1 cellular context compared by ENCODE assay signal in genomic region chr1:1435094-1435903, GRCh38.
TF ChIP-seq lines count a peak whose summit lies in the region.

Gene VWA1, plus strand, starts transcription at chr1:1435690. Its CDS starts 59 bp downstream, at chr1:1435749.

TF ChIP-seq in HepG2, 621 proteins besides CTCF, POLR2A, EP300 and RAD21 (continued from another document and continues in another):
- TF ChIP-seq ZNF609 (CRISPR knock-in tag; IDR thresholded peaks at IDR 0.05; ENCODE audit: borderline replicate concordance) (no peak), ZNF24 (IDR thresholded peaks at IDR 0.05) (no peak), NR0B2 (CRISPR knock-in tag; IDR thresholded peaks at IDR 0.05) (no peak; the same call in 1 of the 2 replicates), THAP7 (CRISPR knock-in tag; IDR thresholded peaks at IDR 0.05) (no peak), ZNF430 (CRISPR knock-in tag; IDR thresholded peaks at IDR 0.05) (no peak), U2AF1 (optimal IDR thresholded peaks at IDR 0.05; ENCODE audit: low read depth, low read length) (no peak), KLF13 (CRISPR knock-in tag; IDR thresholded peaks at IDR 0.05) (no peak), TBX3 (IDR thresholded peaks at IDR 0.05; ENCODE audit: borderline replicate concordance) (no peak), NRL (CRISPR knock-in tag; IDR thresholded peaks at IDR 0.05; ENCODE audit: borderline replicate concordance) (no peak; the same call in 1 of the 2 replicates), SUZ12 (IDR thresholded peaks at IDR 0.05; ENCODE audit: low read depth, low read length) (no peak), MXD4 (CRISPR knock-in tag; IDR thresholded peaks at IDR 0.05) (peak; percentile 67; the same call in 1 of the 2 replicates), ZNF101 (CRISPR knock-in tag; IDR thresholded peaks at IDR 0.05; ENCODE audit: borderline replicate concordance, low read depth) (no peak), ZBTB38 (CRISPR knock-in tag; IDR thresholded peaks at IDR 0.05) (peak; percentile 85), PHF21A (CRISPR knock-in tag; IDR thresholded peaks at IDR 0.05) (no peak), NR2F6 (IDR thresholded peaks at IDR 0.05) (no peak), NR2F6 (CRISPR knock-in tag; IDR thresholded peaks at IDR 0.05) (no peak; the same call in 1 of the 2 replicates), ZGPAT (CRISPR knock-in tag; IDR thresholded peaks at IDR 0.05) (no peak; the same call in 1 of the 2 replicates), RFXANK (CRISPR knock-in tag; IDR thresholded peaks at IDR 0.05) (no peak), MED13 (CRISPR knock-in tag; IDR thresholded peaks at IDR 0.05) (no peak), DNMT1 (CRISPR knock-in tag; IDR thresholded peaks at IDR 0.05) (peak; percentile 65), STAG1 (CRISPR knock-in tag; IDR thresholded peaks at IDR 0.05) (no peak), REST (IDR thresholded peaks at IDR 0.05; ENCODE audit: borderline replicate concordance in 1 of 2, low read depth in 1 of 2, low read length in 2 of 2) (no peak; a peak in 1 of 4 replicates), PPARG (CRISPR knock-in tag; conservative IDR thresholded peaks at IDR 0.05) (no peak), ZNF44 (CRISPR knock-in tag; IDR thresholded peaks at IDR 0.05) (no peak), ZNF605 (CRISPR knock-in tag; IDR thresholded peaks at IDR 0.05) (no peak; the same call in 1 of the 2 replicates), THAP9 (CRISPR knock-in tag; IDR thresholded peaks at IDR 0.05; ENCODE audit: borderline replicate concordance) (no peak), ZBTB43 (CRISPR knock-in tag; conservative IDR thresholded peaks at IDR 0.05) (no peak), SRSF4 (IDR thresholded peaks at IDR 0.05; ENCODE audit: low read depth, low read length, poor library complexity, severe bottlenecking) (no peak), NFIC (IDR thresholded peaks at IDR 0.05; ENCODE audit: low read length) (no peak), ATF2 (CRISPR knock-in tag; IDR thresholded peaks at IDR 0.05) (no peak), RELA (CRISPR knock-in tag; IDR thresholded peaks at IDR 0.05) (no peak), ZNF776 (CRISPR knock-in tag; IDR thresholded peaks at IDR 0.05) (peak; percentile 90; the same call in 1 of the 2 replicates), SAFB2 (CRISPR knock-in tag; IDR thresholded peaks at IDR 0.05; ENCODE audit: borderline replicate concordance, low read depth) (peak; percentile 96), ZBTB2 (CRISPR knock-in tag; IDR thresholded peaks at IDR 0.05; ENCODE audit: low read depth) (0 out of 2 replicates have a peak, but pooled peaks have one; percentile 32)
